Comparison of ENCODE assay signal across 8 cellular contexts in genomic region chr16:89575247-89576172, GRCh38.
A peak's percentile ranks its signal among the peaks of the same experiment; 100 is the strongest.
DNase-seq lines count a peak whose midpoint lies in the region; ATAC-seq and TF ChIP-seq lines count a peak whose summit lies in the region.

TSS of gene CPNE7 (plus strand) at chr16:89575758. CDS start at chr16:89575898, 140 bp downstream.

- no peaks in the 10 kb centered on the region for H3K9me3 Mint-ChIP-seq in stimulated activated memory B cell treated with anti-CD40 and anti-IgM and Interleukin-4, amounts not matched to agents 10 μg/mL and 1 μg/mL and 100 μg/mL, for 72 hours

- H3K9me2 ChIP-seq in SU-DHL-6 (replicated peaks; ENCODE audit: insufficient read depth, low read length): no peaks in the 10 kb centered on the region

- H3K27me3 Mint-ChIP-seq in stimulated activated memory B cell treated with anti-CD40 and anti-IgM and Interleukin-4, amounts not matched to agents 10 μg/mL and 1 μg/mL and 100 μg/mL, for 72 hours: peaks cover 39% of the 10 kb centered on the region

- no peaks in the 10 kb centered on the region for H3K9me3 ChIP-seq in SU-DHL-6 (ENCODE audit: insufficient read depth, low read length)

- peak within 1 kb of the TSS; percentile 74 for H3K4me3 Mint-ChIP-seq in stimulated activated memory B cell treated with anti-CD40 and anti-IgM and Interleukin-4, amounts not matched to agents 10 μg/mL and 1 μg/mL and 100 μg/mL, for 72 hours

- H3F3A ChIP-seq in SU-DHL-6 (ENCODE audit: insufficient read depth): no peaks in the 10 kb centered on the region

- H3K4me1 Mint-ChIP-seq in stimulated activated memory B cell treated with anti-CD40 and anti-IgM and Interleukin-4, amounts not matched to agents 10 μg/mL and 1 μg/mL and 100 μg/mL, for 72 hours: peaks cover 19% of the 10 kb centered on the region

- peak; percentile 52 for ATAC-seq in stimulated activated memory B cell treated with anti-CD40 and anti-IgM and Interleukin-4, amounts not matched to agents 10 μg/mL and 1 μg/mL and 100 μg/mL, for 72 hours
- no peak for ATAC-seq in GM21526 (IDR thresholded peaks at IDR 0.05; ENCODE audit: low FRiP score, unreplicated experiment)
- ATAC-seq in HG02840 (IDR thresholded peaks at IDR 0.05; ENCODE audit: low FRiP score, unreplicated experiment): no peak

- H2AFZ ChIP-seq in SU-DHL-6 (ENCODE audit: low read depth, low read length, severe bottlenecking): no peak within 1 kb of the TSS

- no peaks in the 10 kb centered on the region for H3K36me3 Mint-ChIP-seq in stimulated activated memory B cell treated with anti-CD40 and anti-IgM and Interleukin-4, amounts not matched to agents 10 μg/mL and 1 μg/mL and 100 μg/mL, for 72 hours

- no peaks in the 10 kb centered on the region for H3K27me3 ChIP-seq in SU-DHL-6 (ENCODE audit: low read length)

- no peak for TF ChIP-seq CTCF in 22Rv1 (IDR thresholded peaks at IDR 0.05)
- TF ChIP-seq CTCF in GM12875 (IDR thresholded peaks at IDR 0.05; ENCODE audit: borderline replicate concordance, insufficient read depth, low read depth, low read length): no peak
- no peak for TF ChIP-seq CTCF in SU-DHL-6 (IDR thresholded peaks at IDR 0.05; ENCODE audit: insufficient read depth, low read length, poor library complexity, severe bottlenecking)
- TF ChIP-seq CTCF in foreskin fibroblast (IDR thresholded peaks at IDR 0.05; ENCODE audit: low read depth, low read length): no peak

- peak within 1 kb of the TSS; percentile 26; the same call in 1 of the 2 replicates for H3K9ac ChIP-seq in SU-DHL-6 (ENCODE audit: low read length)

- H3K27ac Mint-ChIP-seq in stimulated activated memory B cell treated with anti-CD40 and anti-IgM and Interleukin-4, amounts not matched to agents 10 μg/mL and 1 μg/mL and 100 μg/mL, for 72 hours: no peak within 1 kb of the TSS

- DNase-seq in foreskin fibroblast: peak; percentile 27 to 49
- no peak for DNase-seq in COLO829 (ENCODE audit: low spot score)

- peak within 1 kb of the TSS; percentile 65 for H3K4me3 ChIP-seq in GM12875 (ENCODE audit: low read depth, low read length)
- peak within 1 kb of the TSS; percentile 29 for H3K4me3 ChIP-seq in SU-DHL-6 (ENCODE audit: insufficient read depth, low read length, poor library complexity, severe bottlenecking)
- peak within 1 kb of the TSS; percentile 39 to 46 for H3K4me3 ChIP-seq in foreskin fibroblast (ENCODE audit: low read depth in 1 of 2, low read length in 2 of 2)

- no peaks in the 10 kb centered on the region for H4K20me1 ChIP-seq in SU-DHL-6 (ENCODE audit: low read depth, low read length)

- H3K4me2 ChIP-seq in SU-DHL-6 (ENCODE audit: low read depth, low read length, poor library complexity, severe bottlenecking): peak within 1 kb of the TSS; percentile 44

- peak within 1 kb of the TSS; percentile 86 for H3K27ac ChIP-seq in 22Rv1
- H3K27ac ChIP-seq in SU-DHL-6 (ENCODE audit: low read depth, low read length): no peak within 1 kb of the TSS

- no peaks in the 10 kb centered on the region for H3K79me2 ChIP-seq in SU-DHL-6 (ENCODE audit: insufficient read depth, low read length)

- H3K36me3 ChIP-seq in SU-DHL-6 (ENCODE audit: low read length): no peaks in the 10 kb centered on the region
